35 cellular contexts compared by ENCODE assay signal in genomic region chr18:62603979-62604378, GRCh38.
"Had no signal": no experiment of that assay in that cellular context is flagged by ENCODE, and none has a peak within 500 bp of the region (broad histone marks: within the 10 kb centered on the region; RNA-seq: fewer than 3 reads in every experiment).

No MANE protein-coding gene starts in this region.

- H3K27me3 ChIP-seq: adrenal gland, breast epithelium, colonic mucosa had no signal

- H3K27ac Mint-ChIP-seq: activated CD4-positive, alpha-beta memory T cell treated with anti-CD3 and anti-CD28 coated beads for 36 hours; activated CD8-positive, alpha-beta memory T cell treated with anti-CD3 and anti-CD28 coated beads, Interleukin-2, amount 10 ng/mL, durations not matched to agents 7 days and 5 days; activated CD8-positive, alpha-beta T cell treated with anti-CD3 and anti-CD28 coated beads, Interleukin-2, amount 10 ng/mL, durations not matched to agents 7 days and 5 days; activated naive CD4-positive, alpha-beta T cell treated with anti-CD3 and anti-CD28 coated beads for 36 hours; activated naive CD4-positive, alpha-beta T cell treated with anti-CD3 and anti-CD28 coated beads, Interleukin-2, amount 50 U/mL, for 24 hours; activated naive CD8-positive, alpha-beta T cell treated with anti-CD3 and anti-CD28 coated beads for 36 hours; activated naive CD8-positive, alpha-beta T cell treated with anti-CD3 and anti-CD28 coated beads, Interleukin-2, amount 50 U/mL, for 24 hours; activated T-helper 1 cell treated with anti-CD3 and anti-CD28 coated beads, Interleukin-12 subunit alpha, Interleukin-12 subunit beta, Interleukin-2, Interleukin-4 antibody, amounts not matched to agents 30 ng/mL and 10 ng/mL and 1 ng/mL, durations not matched to agents 14 hours and 24 hours and 36 hours; activated T-helper 2 cell treated with anti-CD3 and anti-CD28 coated beads, Interferon-gamma antibody, Interleukin-2, Interleukin-4, amounts not matched to agents 10 μg/mL and 5 μg/mL and 100 μg/mL, durations not matched to agents 14 hours and 24 hours and 36 hours; dendritic cell treated with granulocyte-macrophage colony-stimulating factor and Interleukin-4, amounts not matched to agents 40 ng/mL and 50 ng/mL, for 4 days; WTC11 had no signal

- H3K9me3 ChIP-seq: adrenal gland, colonic mucosa, esophagus squamous epithelium had no signal

- H3K36me3 Mint-ChIP-seq: activated CD4-positive, alpha-beta memory T cell treated with anti-CD3 and anti-CD28 coated beads for 36 hours; activated CD8-positive, alpha-beta memory T cell treated with anti-CD3 and anti-CD28 coated beads, Interleukin-2, amount 10 ng/mL, durations not matched to agents 7 days and 5 days; activated naive CD4-positive, alpha-beta T cell treated with anti-CD3 and anti-CD28 coated beads, Interleukin-2, amount 50 U/mL, for 24 hours; activated naive CD8-positive, alpha-beta T cell treated with anti-CD3 and anti-CD28 coated beads for 36 hours; brain; WTC11 had no signal

- H3K4me1 ChIP-seq: adrenal gland, breast epithelium, colonic mucosa, esophagus squamous epithelium, gastroesophageal sphincter had no signal

- DNase-seq: activated CD4-positive, alpha-beta memory T cell treated with anti-CD3 and anti-CD28 coated beads for 36 hours; activated CD4-positive, alpha-beta T cell treated with anti-CD3 and anti-CD28 coated beads for 48 hours; activated CD8-positive, alpha-beta memory T cell treated with anti-CD3 and anti-CD28 coated beads, Interleukin-2, amount 10 ng/mL, durations not matched to agents 7 days and 5 days; activated CD8-positive, alpha-beta memory T cell treated with anti-CD3 and anti-CD28 coated beads, Interleukin-2, amount 50 U/mL, for 4 hours; activated CD8-positive, alpha-beta T cell treated with anti-CD3 and anti-CD28 coated beads, Interleukin-2, amount 10 ng/mL, durations not matched to agents 7 days and 5 days; activated effector memory CD4-positive, alpha-beta T cell treated with anti-CD3 and anti-CD28 coated beads, Interleukin-2, amount 50 U/mL, for 16 hours; activated naive CD4-positive, alpha-beta T cell treated with anti-CD3 and anti-CD28 coated beads for 36 hours; activated naive CD8-positive, alpha-beta T cell treated with anti-CD3 and anti-CD28 coated beads for 36 hours; activated naive CD8-positive, alpha-beta T cell treated with anti-CD3 and anti-CD28 coated beads, Interleukin-2, amount 50 U/mL, for 24 hours; activated T-cell treated with anti-CD3 and anti-CD28 coated beads, Interleukin-2, amount 50 U/mL, for 1 hour; activated T-cell treated with anti-CD3 and anti-CD28 coated beads, Interleukin-2, amount 50 U/mL, for 48 hours; adrenal gland; amygdala; aorta; central memory CD4-positive, alpha-beta T cell; cerebellar nuclear complex; colonic mucosa; dorsolateral prefrontal cortex; esophagus squamous epithelium; foreskin melanocyte; head of caudate nucleus; T-helper 2 cell had no signal

- FAIRE-seq: endometrium, endothelial cell of umbilical vein had no signal

- H3K4me1 Mint-ChIP-seq: activated naive CD4-positive, alpha-beta T cell treated with anti-CD3 and anti-CD28 coated beads, Interleukin-2, amount 50 U/mL, for 24 hours; activated naive CD8-positive, alpha-beta T cell treated with anti-CD3 and anti-CD28 coated beads for 36 hours had no signal

- H3K4me3 Mint-ChIP-seq: activated CD4-positive, alpha-beta memory T cell treated with anti-CD3 and anti-CD28 coated beads for 36 hours; activated CD8-positive, alpha-beta memory T cell treated with anti-CD3 and anti-CD28 coated beads, Interleukin-2, amount 10 ng/mL, durations not matched to agents 7 days and 5 days; activated CD8-positive, alpha-beta T cell treated with anti-CD3 and anti-CD28 coated beads, Interleukin-2, amount 10 ng/mL, durations not matched to agents 7 days and 5 days; activated naive CD4-positive, alpha-beta T cell treated with anti-CD3 and anti-CD28 coated beads for 36 hours; activated naive CD4-positive, alpha-beta T cell treated with anti-CD3 and anti-CD28 coated beads, Interleukin-2, amount 50 U/mL, for 24 hours; activated naive CD8-positive, alpha-beta T cell treated with anti-CD3 and anti-CD28 coated beads for 36 hours; activated naive CD8-positive, alpha-beta T cell treated with anti-CD3 and anti-CD28 coated beads, Interleukin-2, amount 50 U/mL, for 24 hours; activated T-helper 1 cell treated with anti-CD3 and anti-CD28 coated beads, Interleukin-12 subunit alpha, Interleukin-12 subunit beta, Interleukin-2, Interleukin-4 antibody, amounts not matched to agents 30 ng/mL and 10 ng/mL and 1 ng/mL, durations not matched to agents 14 hours and 24 hours and 36 hours; brain; dendritic cell treated with granulocyte-macrophage colony-stimulating factor and Interleukin-4, amounts not matched to agents 40 ng/mL and 50 ng/mL, for 4 days; WTC11 had no signal

- H3K27ac ChIP-seq: adrenal gland, breast epithelium, cardiac muscle cell, colonic mucosa, dorsolateral prefrontal cortex, epithelial cell of prostate, esophagus squamous epithelium, gastroesophageal sphincter, VCaP had no signal

- H3K36me3 ChIP-seq: adrenal gland, breast epithelium, cardiac muscle cell, colonic mucosa, esophagus squamous epithelium, gastroesophageal sphincter had no signal

- H3K9me3 Mint-ChIP-seq: activated CD4-positive, alpha-beta memory T cell treated with anti-CD3 and anti-CD28 coated beads for 36 hours; activated naive CD4-positive, alpha-beta T cell treated with anti-CD3 and anti-CD28 coated beads for 36 hours; activated naive CD4-positive, alpha-beta T cell treated with anti-CD3 and anti-CD28 coated beads, Interleukin-2, amount 50 U/mL, for 24 hours; activated naive CD8-positive, alpha-beta T cell treated with anti-CD3 and anti-CD28 coated beads for 36 hours; activated naive CD8-positive, alpha-beta T cell treated with anti-CD3 and anti-CD28 coated beads, Interleukin-2, amount 50 U/mL, for 24 hours; activated T-helper 1 cell treated with anti-CD3 and anti-CD28 coated beads, Interleukin-12 subunit alpha, Interleukin-12 subunit beta, Interleukin-2, Interleukin-4 antibody, amounts not matched to agents 30 ng/mL and 10 ng/mL and 1 ng/mL, durations not matched to agents 14 hours and 24 hours and 36 hours; activated T-helper 2 cell treated with anti-CD3 and anti-CD28 coated beads, Interferon-gamma antibody, Interleukin-2, Interleukin-4, amounts not matched to agents 10 μg/mL and 5 μg/mL and 100 μg/mL, durations not matched to agents 14 hours and 24 hours and 36 hours; dendritic cell treated with granulocyte-macrophage colony-stimulating factor and Interleukin-4, amounts not matched to agents 40 ng/mL and 50 ng/mL, for 4 days had no signal

- H3K4me3 ChIP-seq: adrenal gland, breast epithelium, cardiac muscle cell, colonic mucosa, dorsolateral prefrontal cortex, esophagus squamous epithelium, gastroesophageal sphincter had no signal

- ATAC-seq: activated CD8-positive, alpha-beta memory T cell treated with anti-CD3 and anti-CD28 coated beads, Interleukin-2, amount 10 ng/mL, durations not matched to agents 7 days and 5 days; activated CD8-positive, alpha-beta T cell treated with anti-CD3 and anti-CD28 coated beads, Interleukin-2, amount 10 ng/mL, durations not matched to agents 7 days and 5 days; activated naive CD8-positive, alpha-beta T cell treated with anti-CD3 and anti-CD28 coated beads, Interleukin-2, amount 50 U/mL, for 24 hours; gastroesophageal sphincter; WTC11 had no signal
